Comparison of ENCODE assay signal across 1 cellular context in genomic region chr19:576768-577438, GRCh38.
TF ChIP-seq lines count a peak whose summit lies in the region.

No MANE protein-coding gene starts in this region.

TF ChIP-seq in WTC11, 78 proteins besides CTCF, POLR2A, EP300 and RAD21:
- TF ChIP-seq TEAD4 (CRISPR knock-in tag; IDR thresholded peaks at IDR 0.05), result no peak
- TF ChIP-seq USF1 (CRISPR knock-in tag; IDR thresholded peaks at IDR 0.05), result no peak
- TF ChIP-seq FOXK1 (CRISPR knock-in tag; IDR thresholded peaks at IDR 0.05), result no peak
- TF ChIP-seq ESRRA (CRISPR knock-in tag; IDR thresholded peaks at IDR 0.05; ENCODE audit: borderline replicate concordance), result no peak
- no peak for TF ChIP-seq ATF6 (CRISPR knock-in tag; IDR thresholded peaks at IDR 0.05)
- TF ChIP-seq MXD4 (CRISPR knock-in tag; IDR thresholded peaks at IDR 0.05; ENCODE audit: borderline replicate concordance), result no peak
- no peak for TF ChIP-seq ELF4 (CRISPR knock-in tag; IDR thresholded peaks at IDR 0.05; ENCODE audit: low read depth)
- no peak for TF ChIP-seq MAX (CRISPR knock-in tag; IDR thresholded peaks at IDR 0.05)
- TF ChIP-seq CREB1 (CRISPR knock-in tag; IDR thresholded peaks at IDR 0.05), result no peak
- TF ChIP-seq E2F5 (CRISPR knock-in tag; IDR thresholded peaks at IDR 0.05), result no peak
- no peak for TF ChIP-seq ZNF263 (CRISPR knock-in tag; IDR thresholded peaks at IDR 0.05; ENCODE audit: low read depth)
- no peak for TF ChIP-seq JUN (CRISPR knock-in tag; IDR thresholded peaks at IDR 0.05)
- no peak for TF ChIP-seq NR3C1 (CRISPR knock-in tag; conservative IDR thresholded peaks at IDR 0.05; ENCODE audit: low read depth)
- no peak for TF ChIP-seq RELA (CRISPR knock-in tag; IDR thresholded peaks at IDR 0.05; ENCODE audit: borderline replicate concordance)
